9 cellular contexts compared by ENCODE assay signal in genomic region chr19:55460670-55461258, GRCh38. TPM values are rescaled to one million over a fixed set of nuclear protein-coding genes. Genes with fewer than 3 reads are reported as not detected.
DNase-seq lines count a peak whose midpoint lies in the region; ATAC-seq and TF ChIP-seq lines count a peak whose summit lies in the region.
"Had no signal": no experiment of that assay in that cellular context is flagged by ENCODE, and none has a peak within 500 bp of the region (broad histone marks: within the 10 kb centered on the region; RNA-seq: fewer than 3 reads in every experiment).

No MANE protein-coding gene starts in this region.

- H3K4me3 ChIP-seq in DND-41 (ENCODE audit: low read depth in 1 of 2, low read length in 2 of 2) = peak overlapping the region; percentile 87 to 97
- H3K4me3 ChIP-seq in Jurkat, Clone E6-1 (ENCODE audit: low read length) = peak overlapping the region; percentile 91
- peak overlapping the region; percentile 85 for H3K4me3 ChIP-seq in coronary artery

- peak overlapping the region; percentile 91 for H2AFZ ChIP-seq in DND-41 (ENCODE audit: low read depth, low read length)

- DNase-seq in DND-41 = peak; percentile 74
- no peak for DNase-seq in Jurkat, Clone E6-1 (ENCODE audit: low read depth, low spot score)
- peak in 3 of 34 experiments; percentile 18 to 20 (median 18) for DNase-seq in T-cell
- peak; percentile 88 for DNase-seq in coronary artery (ENCODE audit: low spot score)
- DNase-seq in left kidney (ENCODE audit: low read depth, low spot score) = peak; percentile 75
- peak; percentile 30 for DNase-seq in stimulated activated CD8-positive, alpha-beta memory T cell treated with anti-CD3 and anti-CD28 coated beads, Interleukin-7, amount 100 ng/mL, for 24 hours (ENCODE audit: low read depth)

- H3K4me1 ChIP-seq in DND-41 (ENCODE audit: insufficient read depth, low read length) = peaks cover 34% of the 10 kb centered on the region

- H3K27ac Mint-ChIP-seq in T-cell = peak overlapping the region in 1 of 2 donors; percentile 44

- ATAC-seq in DND-41 (ENCODE audit: insufficient read depth, low read depth) (peak; percentile 23; the same call in 2 of the 3 replicates), T-cell (replicated peaks in 1 of 4) (no peak), GM19397 (IDR thresholded peaks at IDR 0.05; ENCODE audit: unreplicated experiment) (no peak), GM21529 (IDR thresholded peaks at IDR 0.05; ENCODE audit: unreplicated experiment) (no peak)

- H3K4me1 Mint-ChIP-seq in T-cell = peaks cover 20 to 30% (median 25%) of the 10 kb centered on the region in 3 donors

- H3K4me3 Mint-ChIP-seq in T-cell = peak overlapping the region; percentile 85 to 88 (median 87)

- H3K79me2 ChIP-seq in DND-41 (ENCODE audit: insufficient read depth, low read length) = peaks cover 33% of the 10 kb centered on the region

- CTCF ChIA-PET in T-cell (lab: Charles Lee) = no interaction called here

- H3K9ac ChIP-seq in DND-41 (ENCODE audit: low read depth, low read length) = peak overlapping the region; percentile 98

- POLR2A ChIA-PET in T-cell (lab: Charles Lee) = no interaction called here

- H4K20me1 ChIP-seq in DND-41 (ENCODE audit: insufficient read depth, low read length) = peaks cover 11% of the 10 kb centered on the region; the same call in 1 of the 2 replicates

- H3K9me3 Mint-ChIP-seq in T-cell = no peaks in the 10 kb centered on the region

- no peaks in the 10 kb centered on the region for H3K27me3 Mint-ChIP-seq in T-cell

- H3K4me2 ChIP-seq in DND-41 (ENCODE audit: insufficient read depth, low read length) = peak overlapping the region; percentile 92

- no peaks in the 10 kb centered on the region for H3K36me3 ChIP-seq in DND-41 (ENCODE audit: insufficient read depth, low read length)

- H3K36me3 Mint-ChIP-seq in T-cell = peaks cover 4% of the 10 kb centered on the region

- H3K9me3 ChIP-seq in DND-41 (ENCODE audit: insufficient read depth, low read length, severe bottlenecking) = no peaks in the 10 kb centered on the region

- TF ChIP-seq CTCF in DND-41 (IDR thresholded peaks at IDR 0.05; ENCODE audit: borderline replicate concordance, extremely low read depth, low read length, poor library complexity, severe bottlenecking) (no peak), coronary artery (IDR thresholded peaks at IDR 0.05) (no peak)

- peak overlapping the region; percentile 96 for H3K27ac ChIP-seq in DND-41 (ENCODE audit: low read length)
- peak overlapping the region; percentile 78 to 96 for H3K27ac ChIP-seq in coronary artery

- H3K27me3 ChIP-seq in DND-41 (ENCODE audit: insufficient read depth, low read length, poor library complexity) = no peaks in the 10 kb centered on the region

RNA-seq across cellular contexts. Expression of gene ISOC2, which starts 0.7 kb away (rescaled TPM):
- polyA plus RNA-seq in Jurkat, Clone E6-1 (2012; ENCODE audit: insufficient read depth, insufficient read length) = 62.3 TPM
- total RNA-seq in T-cell = 10 to 100 TPM in 3 of 5 donors, 1 to 10 TPM in 2; 6.8 to 18.9 (median 14.7) TPM

RNA-seq across cellular contexts. Expression of gene C19orf85, which starts 3.8 kb away (rescaled TPM):
- polyA plus RNA-seq in Jurkat, Clone E6-1 (2012; ENCODE audit: insufficient read depth, insufficient read length) = not detected
- not detected for total RNA-seq in T-cell
- total RNA-seq: glomerular endothelial cell had no signal

RNA-seq across cellular contexts. Expression of gene ZNF628, which starts 15.7 kb away (rescaled TPM):
- 3.3 TPM for polyA plus RNA-seq in Jurkat, Clone E6-1 (2012; ENCODE audit: insufficient read depth, insufficient read length)
- total RNA-seq in T-cell = 10 to 100 TPM; 14.2 to 24.1 (median 16.2) TPM

RNA-seq across cellular contexts. Expression of gene SHISA7, which starts 17.7 kb away (rescaled TPM):
- 1.00 TPM for polyA plus RNA-seq in Jurkat, Clone E6-1 (2012; ENCODE audit: insufficient read depth, insufficient read length)
- not detected for total RNA-seq in T-cell
- total RNA-seq: glomerular endothelial cell had no signal

RNA-seq across cellular contexts. Expression of gene NAT14, which starts 24.2 kb away (rescaled TPM):
- 38.7 TPM for polyA plus RNA-seq in Jurkat, Clone E6-1 (2012; ENCODE audit: insufficient read depth, insufficient read length)
- total RNA-seq in T-cell = 10 to 100 TPM in 1 of 5 donors, 1 to 10 TPM in 4; 6.3 to 10.4 (median 8.1) TPM
